In the genomic region with DNA sequence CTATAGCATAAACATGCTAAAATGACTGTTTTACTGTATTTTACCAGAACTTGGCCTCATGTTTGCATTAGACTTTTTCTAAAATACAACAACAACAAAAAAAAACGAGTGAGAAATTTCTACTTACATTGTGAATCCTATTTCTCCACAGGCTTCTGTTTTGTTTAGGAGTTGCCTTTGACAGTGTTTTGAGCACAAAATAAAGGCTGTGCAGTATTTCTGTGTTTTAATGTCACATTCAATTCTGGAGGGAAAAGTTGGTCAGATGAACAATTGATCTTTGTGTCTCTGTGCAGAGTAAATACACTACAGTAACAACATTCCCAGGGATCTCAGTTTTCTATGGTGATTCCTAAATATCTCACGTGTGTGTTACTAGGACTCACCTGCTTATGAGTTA, we compare ENCODE assay signal across 27 cellular contexts.
"Had no signal": no experiment of that assay in that cellular context is flagged by ENCODE, and none has a peak within 500 bp of the region (broad histone marks: within the 10 kb centered on the region; RNA-seq: fewer than 3 reads in every experiment).

No MANE protein-coding gene starts in this region.

- H3K27me3 Mint-ChIP-seq: activated CD4-positive, alpha-beta T cell treated with anti-CD3 and anti-CD28 coated beads, Interleukin-2, amount 10 ng/mL, durations not matched to agents 24 days and 14 days; activated T-cell treated with anti-CD3 and anti-CD28 coated beads, Interleukin-2, amount 50 U/mL, for 24 hours had no signal

- H3K27ac Mint-ChIP-seq: activated CD4-positive, alpha-beta memory T cell treated with anti-CD3 and anti-CD28 coated beads, Interleukin-2, amount 10 ng/mL, durations not matched to agents 7 days and 5 days; activated CD4-positive, alpha-beta T cell treated with anti-CD3 and anti-CD28 coated beads for 36 hours; activated CD4-positive, alpha-beta T cell treated with anti-CD3 and anti-CD28 coated beads, Interleukin-2, amount 10 ng/mL, durations not matched to agents 24 days and 14 days; activated naive CD4-positive, alpha-beta T cell treated with anti-CD3 and anti-CD28 coated beads, Interleukin-2, amount 10 ng/mL, durations not matched to agents 7 days and 5 days; activated naive CD4-positive, alpha-beta T cell treated with anti-CD3 and anti-CD28 coated beads, Interleukin-2, amount 50 U/mL, for 72 hours; activated naive CD8-positive, alpha-beta T cell treated with anti-CD3 and anti-CD28 coated beads, Interleukin-2, amount 10 ng/mL, durations not matched to agents 7 days and 5 days; activated T-cell treated with anti-CD3 and anti-CD28 coated beads, Interleukin-2, amount 50 U/mL, for 24 hours; activated T-cell treated with anti-CD3 and anti-CD28 coated beads, Interleukin-2, amount 50 U/mL, for 72 hours; brain had no signal

- H3K4me3 ChIP-seq: ascending aorta, breast epithelium, cardiac muscle cell, colonic mucosa, esophagus squamous epithelium had no signal

- H3K4me3 Mint-ChIP-seq: activated CD4-positive, alpha-beta memory T cell treated with anti-CD3 and anti-CD28 coated beads, Interleukin-2, amount 10 ng/mL, durations not matched to agents 7 days and 5 days; activated CD4-positive, alpha-beta T cell treated with anti-CD3 and anti-CD28 coated beads for 36 hours; activated CD4-positive, alpha-beta T cell treated with anti-CD3 and anti-CD28 coated beads, Interleukin-2, amount 10 ng/mL, durations not matched to agents 24 days and 14 days; activated naive CD4-positive, alpha-beta T cell treated with anti-CD3 and anti-CD28 coated beads, Interleukin-2, amount 10 ng/mL, durations not matched to agents 7 days and 5 days; activated naive CD8-positive, alpha-beta T cell treated with anti-CD3 and anti-CD28 coated beads, Interleukin-2, amount 10 ng/mL, durations not matched to agents 7 days and 5 days; activated T-cell treated with anti-CD3 and anti-CD28 coated beads, Interleukin-2, amount 50 U/mL, for 24 hours; activated T-cell treated with anti-CD3 and anti-CD28 coated beads, Interleukin-2, amount 50 U/mL, for 72 hours; brain had no signal

- H3K4me1 ChIP-seq: ascending aorta, breast epithelium, colonic mucosa, esophagus squamous epithelium had no signal

- H3K27me3 ChIP-seq: ascending aorta, breast epithelium, cardiac muscle cell, colonic mucosa, esophagus squamous epithelium had no signal

- H3K27ac ChIP-seq: ascending aorta, breast epithelium, cardiac muscle cell, colonic mucosa, epithelial cell of prostate, esophagus squamous epithelium had no signal

- H3K9me3 ChIP-seq: ascending aorta, colonic mucosa, esophagus squamous epithelium had no signal

- DNase-seq: activated CD4-positive, alpha-beta memory T cell treated with anti-CD3 and anti-CD28 coated beads, Interleukin-2, amount 10 ng/mL, durations not matched to agents 7 days and 5 days; activated CD4-positive, alpha-beta T cell treated with anti-CD3 and anti-CD28 coated beads for 36 hours; activated CD4-positive, alpha-beta T cell treated with anti-CD3 and anti-CD28 coated beads, Interleukin-2, amount 10 ng/mL, durations not matched to agents 24 days and 14 days; activated CD4-positive, alpha-beta T cell treated with anti-CD3 and anti-CD28 coated beads, Interleukin-2, amount 50 U/mL, for 4 hours; activated CD4-positive, CD25-positive, alpha-beta regulatory T cell; activated CD4-positive, CD25-positive, alpha-beta regulatory T cell treated with anti-CD3 and anti-CD28 coated beads, Interleukin-2, amount 50 U/mL, for 72 hours; activated CD8-positive, alpha-beta memory T cell treated with anti-CD3 and anti-CD28 coated beads, Interleukin-2, amount 50 U/mL, for 48 hours; activated gamma-delta T cell; activated naive CD4-positive, alpha-beta T cell; activated naive CD4-positive, alpha-beta T cell treated with anti-CD3 and anti-CD28 coated beads, Interleukin-2, amount 10 ng/mL, durations not matched to agents 7 days and 5 days; activated naive CD8-positive, alpha-beta T cell treated with anti-CD3 and anti-CD28 coated beads, Interleukin-2, amount 10 ng/mL, durations not matched to agents 7 days and 5 days; activated T-cell treated with anti-CD3 and anti-CD28 coated beads for 4 hours; activated T-cell treated with anti-CD3 and anti-CD28 coated beads, Interleukin-2, amount 50 U/mL, for 24 hours; activated T-cell treated with anti-CD3 and anti-CD28 coated beads, Interleukin-2, amount 50 U/mL, for 72 hours; central memory CD4-positive, alpha-beta T cell; cerebellar nuclear complex; colonic mucosa; effector CD8-positive, alpha-beta T cell; esophagus squamous epithelium; head of caudate nucleus; T-helper 2 cell had no signal

- H3K36me3 ChIP-seq: ascending aorta, breast epithelium, cardiac muscle cell, colonic mucosa, esophagus squamous epithelium had no signal

- ATAC-seq: activated CD4-positive, alpha-beta T cell treated with anti-CD3 and anti-CD28 coated beads for 36 hours; activated naive CD4-positive, alpha-beta T cell treated with anti-CD3 and anti-CD28 coated beads, Interleukin-2, amount 50 U/mL, for 72 hours; activated T-cell treated with anti-CD3 and anti-CD28 coated beads, Interleukin-2, amount 50 U/mL, for 72 hours had no signal

- H3K36me3 Mint-ChIP-seq: activated naive CD4-positive, alpha-beta T cell treated with anti-CD3 and anti-CD28 coated beads, Interleukin-2, amount 10 ng/mL, durations not matched to agents 7 days and 5 days; activated naive CD8-positive, alpha-beta T cell treated with anti-CD3 and anti-CD28 coated beads, Interleukin-2, amount 10 ng/mL, durations not matched to agents 7 days and 5 days had no signal
